1 cellular context compared by ENCODE assay signal in genomic region chr1:3624194-3625136, GRCh38.
TF ChIP-seq lines count a peak whose summit lies in the region.

Gene TPRG1L, plus strand, starts transcription at chr1:3625015. Its CDS starts 58 bp downstream, at chr1:3625073.

TF ChIP-seq in HepG2, 621 proteins besides CTCF, POLR2A, EP300 and RAD21 (continued from another document and continues in another):
- TF ChIP-seq, protein P1, sequence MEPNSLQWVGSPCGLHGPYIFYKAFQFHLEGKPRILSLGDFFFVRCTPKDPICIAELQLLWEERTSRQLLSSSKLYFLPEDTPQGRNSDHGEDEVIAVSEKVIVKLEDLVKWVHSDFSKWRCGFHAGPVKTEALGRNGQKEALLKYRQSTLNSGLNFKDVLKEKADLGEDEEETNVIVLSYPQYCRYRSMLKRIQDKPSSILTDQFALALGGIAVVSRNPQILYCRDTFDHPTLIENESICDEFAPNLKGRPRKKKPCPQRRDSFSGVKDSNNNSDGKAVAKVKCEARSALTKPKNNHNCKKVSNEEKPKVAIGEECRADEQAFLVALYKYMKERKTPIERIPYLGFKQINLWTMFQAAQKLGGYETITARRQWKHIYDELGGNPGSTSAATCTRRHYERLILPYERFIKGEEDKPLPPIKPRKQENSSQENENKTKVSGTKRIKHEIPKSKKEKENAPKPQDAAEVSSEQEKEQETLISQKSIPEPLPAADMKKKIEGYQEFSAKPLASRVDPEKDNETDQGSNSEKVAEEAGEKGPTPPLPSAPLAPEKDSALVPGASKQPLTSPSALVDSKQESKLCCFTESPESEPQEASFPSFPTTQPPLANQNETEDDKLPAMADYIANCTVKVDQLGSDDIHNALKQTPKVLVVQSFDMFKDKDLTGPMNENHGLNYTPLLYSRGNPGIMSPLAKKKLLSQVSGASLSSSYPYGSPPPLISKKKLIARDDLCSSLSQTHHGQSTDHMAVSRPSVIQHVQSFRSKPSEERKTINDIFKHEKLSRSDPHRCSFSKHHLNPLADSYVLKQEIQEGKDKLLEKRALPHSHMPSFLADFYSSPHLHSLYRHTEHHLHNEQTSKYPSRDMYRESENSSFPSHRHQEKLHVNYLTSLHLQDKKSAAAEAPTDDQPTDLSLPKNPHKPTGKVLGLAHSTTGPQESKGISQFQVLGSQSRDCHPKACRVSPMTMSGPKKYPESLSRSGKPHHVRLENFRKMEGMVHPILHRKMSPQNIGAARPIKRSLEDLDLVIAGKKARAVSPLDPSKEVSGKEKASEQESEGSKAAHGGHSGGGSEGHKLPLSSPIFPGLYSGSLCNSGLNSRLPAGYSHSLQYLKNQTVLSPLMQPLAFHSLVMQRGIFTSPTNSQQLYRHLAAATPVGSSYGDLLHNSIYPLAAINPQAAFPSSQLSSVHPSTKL (CRISPR knock-in tag; IDR thresholded peaks at IDR 0.05): peak; percentile 35; the same call in 1 of the 2 replicates
- TF ChIP-seq IKZF4 (CRISPR knock-in tag; IDR thresholded peaks at IDR 0.05; ENCODE audit: borderline replicate concordance, low read depth, not compliant biosample characterization) (no peak), MAFK (conservative IDR thresholded peaks at IDR 0.05 in 1 of 2, IDR thresholded peaks at IDR 0.05 in 1 of 2; ENCODE audit: low read length in 2 of 2) (no peak), PCBP1 (IDR thresholded peaks at IDR 0.05; ENCODE audit: borderline replicate concordance, low read depth, low read length) (no peak), DNMT3B (CRISPR knock-in tag; conservative IDR thresholded peaks at IDR 0.05) (no peak), MED13 (CRISPR knock-in tag; IDR thresholded peaks at IDR 0.05) (no peak), SKIL (CRISPR knock-in tag; IDR thresholded peaks at IDR 0.05; ENCODE audit: borderline replicate concordance) (no peak; the same call in 1 of the 2 replicates), JDP2 (CRISPR knock-in tag; IDR thresholded peaks at IDR 0.05; ENCODE audit: borderline replicate concordance) (no peak), FOXM1 (CRISPR knock-in tag; IDR thresholded peaks at IDR 0.05) (no peak), ZNF367 (CRISPR knock-in tag; IDR thresholded peaks at IDR 0.05; ENCODE audit: borderline replicate concordance) (no peak), ZNF772 (CRISPR knock-in tag; IDR thresholded peaks at IDR 0.05) (no peak; the same call in 1 of the 2 replicates), SSRP1 (CRISPR knock-in tag; IDR thresholded peaks at IDR 0.05) (no peak), ZNF557 (CRISPR knock-in tag; IDR thresholded peaks at IDR 0.05) (no peak), ZNF253 (CRISPR knock-in tag; IDR thresholded peaks at IDR 0.05; ENCODE audit: borderline replicate concordance) (no peak), SUZ12 (IDR thresholded peaks at IDR 0.05; ENCODE audit: low read depth, low read length) (no peak), ZNF570 (CRISPR knock-in tag; IDR thresholded peaks at IDR 0.05; ENCODE audit: borderline replicate concordance) (no peak), SP4 (CRISPR knock-in tag; IDR thresholded peaks at IDR 0.05) (peak; percentile 97), ZFX (CRISPR knock-in tag; IDR thresholded peaks at IDR 0.05; ENCODE audit: low read depth) (peak; percentile 71; the same call in 1 of the 2 replicates), HNF4A (CRISPR knock-in tag; IDR thresholded peaks at IDR 0.05) (peak; percentile 38; the same call in 1 of the 2 replicates), MLLT10 (CRISPR knock-in tag; IDR thresholded peaks at IDR 0.05) (no peak), REPIN1 (CRISPR knock-in tag; IDR thresholded peaks at IDR 0.05; ENCODE audit: borderline replicate concordance, low read depth) (no peak), TMF1 (CRISPR knock-in tag; IDR thresholded peaks at IDR 0.05; ENCODE audit: low read depth) (no peak), ZNF264 (CRISPR knock-in tag; IDR thresholded peaks at IDR 0.05) (no peak), CENPT (CRISPR knock-in tag; IDR thresholded peaks at IDR 0.05; ENCODE audit: low read depth) (no peak)
- TF ChIP-seq, protein P2, sequence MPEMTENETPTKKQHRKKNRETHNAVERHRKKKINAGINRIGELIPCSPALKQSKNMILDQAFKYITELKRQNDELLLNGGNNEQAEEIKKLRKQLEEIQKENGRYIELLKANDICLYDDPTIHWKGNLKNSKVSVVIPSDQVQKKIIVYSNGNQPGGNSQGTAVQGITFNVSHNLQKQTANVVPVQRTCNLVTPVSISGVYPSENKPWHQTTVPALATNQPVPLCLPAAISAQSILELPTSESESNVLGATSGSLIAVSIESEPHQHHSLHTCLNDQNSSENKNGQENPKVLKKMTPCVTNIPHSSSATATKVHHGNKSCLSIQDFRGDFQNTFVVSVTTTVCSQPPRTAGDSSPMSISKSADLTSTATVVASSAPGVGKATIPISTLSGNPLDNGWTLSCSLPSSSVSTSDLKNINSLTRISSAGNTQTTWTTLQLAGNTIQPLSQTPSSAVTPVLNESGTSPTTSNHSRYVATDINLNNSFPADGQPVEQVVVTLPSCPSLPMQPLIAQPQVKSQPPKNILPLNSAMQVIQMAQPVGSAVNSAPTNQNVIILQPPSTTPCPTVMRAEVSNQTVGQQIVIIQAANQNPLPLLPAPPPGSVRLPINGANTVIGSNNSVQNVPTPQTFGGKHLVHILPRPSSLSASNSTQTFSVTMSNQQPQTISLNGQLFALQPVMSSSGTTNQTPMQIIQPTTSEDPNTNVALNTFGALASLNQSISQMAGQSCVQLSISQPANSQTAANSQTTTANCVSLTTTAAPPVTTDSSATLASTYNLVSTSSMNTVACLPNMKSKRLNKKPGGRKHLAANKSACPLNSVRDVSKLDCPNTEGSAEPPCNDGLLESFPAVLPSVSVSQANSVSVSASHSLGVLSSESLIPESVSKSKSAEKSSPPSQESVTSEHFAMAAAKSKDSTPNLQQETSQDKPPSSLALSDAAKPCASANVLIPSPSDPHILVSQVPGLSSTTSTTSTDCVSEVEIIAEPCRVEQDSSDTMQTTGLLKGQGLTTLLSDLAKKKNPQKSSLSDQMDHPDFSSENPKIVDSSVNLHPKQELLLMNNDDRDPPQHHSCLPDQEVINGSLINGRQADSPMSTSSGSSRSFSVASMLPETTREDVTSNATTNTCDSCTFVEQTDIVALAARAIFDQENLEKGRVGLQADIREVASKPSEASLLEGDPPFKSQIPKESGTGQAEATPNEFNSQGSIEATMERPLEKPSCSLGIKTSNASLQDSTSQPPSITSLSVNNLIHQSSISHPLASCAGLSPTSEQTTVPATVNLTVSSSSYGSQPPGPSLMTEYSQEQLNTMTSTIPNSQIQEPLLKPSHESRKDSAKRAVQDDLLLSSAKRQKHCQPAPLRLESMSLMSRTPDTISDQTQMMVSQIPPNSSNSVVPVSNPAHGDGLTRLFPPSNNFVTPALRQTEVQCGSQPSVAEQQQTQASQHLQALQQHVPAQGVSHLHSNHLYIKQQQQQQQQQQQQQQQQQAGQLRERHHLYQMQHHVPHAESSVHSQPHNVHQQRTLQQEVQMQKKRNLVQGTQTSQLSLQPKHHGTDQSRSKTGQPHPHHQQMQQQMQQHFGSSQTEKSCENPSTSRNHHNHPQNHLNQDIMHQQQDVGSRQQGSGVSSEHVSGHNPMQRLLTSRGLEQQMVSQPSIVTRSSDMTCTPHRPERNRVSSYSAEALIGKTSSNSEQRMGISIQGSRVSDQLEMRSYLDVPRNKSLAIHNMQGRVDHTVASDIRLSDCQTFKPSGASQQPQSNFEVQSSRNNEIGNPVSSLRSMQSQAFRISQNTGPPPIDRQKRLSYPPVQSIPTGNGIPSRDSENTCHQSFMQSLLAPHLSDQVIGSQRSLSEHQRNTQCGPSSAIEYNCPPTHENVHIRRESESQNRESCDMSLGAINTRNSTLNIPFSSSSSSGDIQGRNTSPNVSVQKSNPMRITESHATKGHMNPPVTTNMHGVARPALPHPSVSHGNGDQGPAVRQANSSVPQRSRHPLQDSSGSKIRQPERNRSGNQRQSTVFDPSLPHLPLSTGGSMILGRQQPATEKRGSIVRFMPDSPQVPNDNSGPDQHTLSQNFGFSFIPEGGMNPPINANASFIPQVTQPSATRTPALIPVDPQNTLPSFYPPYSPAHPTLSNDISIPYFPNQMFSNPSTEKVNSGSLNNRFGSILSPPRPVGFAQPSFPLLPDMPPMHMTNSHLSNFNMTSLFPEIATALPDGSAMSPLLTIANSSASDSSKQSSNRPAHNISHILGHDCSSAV (CRISPR knock-in tag; IDR thresholded peaks at IDR 0.05; ENCODE audit: borderline replicate concordance): no peak
- TF ChIP-seq, protein P3, sequence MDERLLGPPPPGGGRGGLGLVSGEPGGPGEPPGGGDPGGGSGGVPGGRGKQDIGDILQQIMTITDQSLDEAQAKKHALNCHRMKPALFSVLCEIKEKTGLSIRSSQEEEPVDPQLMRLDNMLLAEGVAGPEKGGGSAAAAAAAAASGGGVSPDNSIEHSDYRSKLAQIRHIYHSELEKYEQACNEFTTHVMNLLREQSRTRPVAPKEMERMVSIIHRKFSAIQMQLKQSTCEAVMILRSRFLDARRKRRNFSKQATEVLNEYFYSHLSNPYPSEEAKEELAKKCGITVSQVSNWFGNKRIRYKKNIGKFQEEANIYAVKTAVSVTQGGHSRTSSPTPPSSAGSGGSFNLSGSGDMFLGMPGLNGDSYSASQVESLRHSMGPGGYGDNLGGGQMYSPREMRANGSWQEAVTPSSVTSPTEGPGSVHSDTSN (CRISPR knock-in tag; IDR thresholded peaks at IDR 0.05): peak; percentile 79
- TF ChIP-seq, protein P4, sequence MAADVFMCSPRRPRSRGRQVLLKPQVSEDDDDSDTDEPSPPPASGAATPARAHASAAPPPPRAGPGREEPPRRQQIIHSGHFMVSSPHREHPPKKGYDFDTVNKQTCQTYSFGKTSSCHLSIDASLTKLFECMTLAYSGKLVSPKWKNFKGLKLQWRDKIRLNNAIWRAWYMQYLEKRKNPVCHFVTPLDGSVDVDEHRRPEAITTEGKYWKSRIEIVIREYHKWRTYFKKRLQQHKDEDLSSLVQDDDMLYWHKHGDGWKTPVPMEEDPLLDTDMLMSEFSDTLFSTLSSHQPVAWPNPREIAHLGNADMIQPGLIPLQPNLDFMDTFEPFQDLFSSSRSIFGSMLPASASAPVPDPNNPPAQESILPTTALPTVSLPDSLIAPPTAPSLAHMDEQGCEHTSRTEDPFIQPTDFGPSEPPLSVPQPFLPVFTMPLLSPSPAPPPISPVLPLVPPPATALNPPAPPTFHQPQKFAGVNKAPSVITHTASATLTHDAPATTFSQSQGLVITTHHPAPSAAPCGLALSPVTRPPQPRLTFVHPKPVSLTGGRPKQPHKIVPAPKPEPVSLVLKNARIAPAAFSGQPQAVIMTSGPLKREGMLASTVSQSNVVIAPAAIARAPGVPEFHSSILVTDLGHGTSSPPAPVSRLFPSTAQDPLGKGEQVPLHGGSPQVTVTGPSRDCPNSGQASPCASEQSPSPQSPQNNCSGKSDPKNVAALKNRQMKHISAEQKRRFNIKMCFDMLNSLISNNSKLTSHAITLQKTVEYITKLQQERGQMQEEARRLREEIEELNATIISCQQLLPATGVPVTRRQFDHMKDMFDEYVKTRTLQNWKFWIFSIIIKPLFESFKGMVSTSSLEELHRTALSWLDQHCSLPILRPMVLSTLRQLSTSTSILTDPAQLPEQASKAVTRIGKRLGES (CRISPR knock-in tag; IDR thresholded peaks at IDR 0.05; ENCODE audit: borderline replicate concordance): no peak
- TF ChIP-seq, protein P5, sequence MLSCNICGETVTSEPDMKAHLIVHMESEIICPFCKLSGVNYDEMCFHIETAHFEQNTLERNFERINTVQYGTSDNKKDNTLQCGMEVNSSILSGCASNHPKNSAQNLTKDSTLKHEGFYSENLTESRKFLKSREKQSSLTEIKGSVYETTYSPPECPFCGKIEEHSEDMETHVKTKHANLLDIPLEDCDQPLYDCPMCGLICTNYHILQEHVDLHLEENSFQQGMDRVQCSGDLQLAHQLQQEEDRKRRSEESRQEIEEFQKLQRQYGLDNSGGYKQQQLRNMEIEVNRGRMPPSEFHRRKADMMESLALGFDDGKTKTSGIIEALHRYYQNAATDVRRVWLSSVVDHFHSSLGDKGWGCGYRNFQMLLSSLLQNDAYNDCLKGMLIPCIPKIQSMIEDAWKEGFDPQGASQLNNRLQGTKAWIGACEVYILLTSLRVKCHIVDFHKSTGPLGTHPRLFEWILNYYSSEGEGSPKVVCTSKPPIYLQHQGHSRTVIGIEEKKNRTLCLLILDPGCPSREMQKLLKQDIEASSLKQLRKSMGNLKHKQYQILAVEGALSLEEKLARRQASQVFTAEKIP (CRISPR knock-in tag; IDR thresholded peaks at IDR 0.05; ENCODE audit: borderline replicate concordance): no peak
- TF ChIP-seq, protein P6, sequence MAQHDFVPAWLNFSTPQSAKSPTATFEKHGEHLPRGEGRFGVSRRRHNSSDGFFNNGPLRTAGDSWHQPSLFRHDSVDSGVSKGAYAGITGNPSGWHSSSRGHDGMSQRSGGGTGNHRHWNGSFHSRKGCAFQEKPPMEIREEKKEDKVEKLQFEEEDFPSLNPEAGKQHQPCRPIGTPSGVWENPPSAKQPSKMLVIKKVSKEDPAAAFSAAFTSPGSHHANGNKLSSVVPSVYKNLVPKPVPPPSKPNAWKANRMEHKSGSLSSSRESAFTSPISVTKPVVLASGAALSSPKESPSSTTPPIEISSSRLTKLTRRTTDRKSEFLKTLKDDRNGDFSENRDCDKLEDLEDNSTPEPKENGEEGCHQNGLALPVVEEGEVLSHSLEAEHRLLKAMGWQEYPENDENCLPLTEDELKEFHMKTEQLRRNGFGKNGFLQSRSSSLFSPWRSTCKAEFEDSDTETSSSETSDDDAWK (CRISPR knock-in tag; IDR thresholded peaks at IDR 0.05): no peak
- TF ChIP-seq, protein P7, sequence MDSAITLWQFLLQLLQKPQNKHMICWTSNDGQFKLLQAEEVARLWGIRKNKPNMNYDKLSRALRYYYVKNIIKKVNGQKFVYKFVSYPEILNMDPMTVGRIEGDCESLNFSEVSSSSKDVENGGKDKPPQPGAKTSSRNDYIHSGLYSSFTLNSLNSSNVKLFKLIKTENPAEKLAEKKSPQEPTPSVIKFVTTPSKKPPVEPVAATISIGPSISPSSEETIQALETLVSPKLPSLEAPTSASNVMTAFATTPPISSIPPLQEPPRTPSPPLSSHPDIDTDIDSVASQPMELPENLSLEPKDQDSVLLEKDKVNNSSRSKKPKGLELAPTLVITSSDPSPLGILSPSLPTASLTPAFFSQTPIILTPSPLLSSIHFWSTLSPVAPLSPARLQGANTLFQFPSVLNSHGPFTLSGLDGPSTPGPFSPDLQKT (CRISPR knock-in tag; IDR thresholded peaks at IDR 0.05; ENCODE audit: borderline replicate concordance): no peak
- TF ChIP-seq, protein P8, sequence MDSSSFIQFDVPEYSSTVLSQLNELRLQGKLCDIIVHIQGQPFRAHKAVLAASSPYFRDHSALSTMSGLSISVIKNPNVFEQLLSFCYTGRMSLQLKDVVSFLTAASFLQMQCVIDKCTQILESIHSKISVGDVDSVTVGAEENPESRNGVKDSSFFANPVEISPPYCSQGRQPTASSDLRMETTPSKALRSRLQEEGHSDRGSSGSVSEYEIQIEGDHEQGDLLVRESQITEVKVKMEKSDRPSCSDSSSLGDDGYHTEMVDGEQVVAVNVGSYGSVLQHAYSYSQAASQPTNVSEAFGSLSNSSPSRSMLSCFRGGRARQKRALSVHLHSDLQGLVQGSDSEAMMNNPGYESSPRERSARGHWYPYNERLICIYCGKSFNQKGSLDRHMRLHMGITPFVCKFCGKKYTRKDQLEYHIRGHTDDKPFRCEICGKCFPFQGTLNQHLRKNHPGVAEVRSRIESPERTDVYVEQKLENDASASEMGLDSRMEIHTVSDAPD (CRISPR knock-in tag; IDR thresholded peaks at IDR 0.05): no peak
